In genomic region chr19:34189199-34189916, GRCh38 we compare ENCODE assay signal across 27 cellular contexts. TPM values are rescaled to one million over a fixed set of nuclear protein-coding genes. Genes with fewer than 3 reads are reported as not detected.
DNase-seq lines count a peak whose midpoint lies in the region; ATAC-seq and TF ChIP-seq lines count a peak whose summit lies in the region.
"Had no signal": no experiment of that assay in that cellular context is flagged by ENCODE, and none has a peak within 500 bp of the region (broad histone marks: within the 10 kb centered on the region; RNA-seq: fewer than 3 reads in every experiment).

No MANE protein-coding gene starts in this region.

- H3K36me3 ChIP-seq in DOHH2 (ENCODE audit: control insufficient read depth, low read length) = peaks cover 52% of the 10 kb centered on the region
- peaks cover 12% of the 10 kb centered on the region for H3K36me3 ChIP-seq in RWPE2 (ENCODE audit: low read depth)

- peaks cover 7 to 21% of the 10 kb centered on the region in 2 donors for H3K36me3 Mint-ChIP-seq in stimulated activated naive B cell treated with anti-CD40 and anti-IgM and Interleukin-4, amounts not matched to agents 10 μg/mL and 1 μg/mL and 100 μg/mL, for 72 hours

- peaks cover 42 to 83% of the 10 kb centered on the region in 2 donors for H3K4me1 Mint-ChIP-seq in stimulated activated naive B cell treated with anti-CD40 and anti-IgM and Interleukin-4, amounts not matched to agents 10 μg/mL and 1 μg/mL and 100 μg/mL, for 72 hours

- TF ChIP-seq CTCF in 22Rv1 (IDR thresholded peaks at IDR 0.05) (no peak), DOHH2 (IDR thresholded peaks at IDR 0.05; ENCODE audit: low read depth, low read length, poor library complexity, severe bottlenecking) (no peak), RWPE2 (IDR thresholded peaks at IDR 0.05; ENCODE audit: poor library complexity, severe bottlenecking) (no peak), fibroblast of villous mesenchyme (IDR thresholded peaks at IDR 0.05; ENCODE audit: insufficient read depth, low read depth, low read length) (no peak), omental fat pad (IDR thresholded peaks at IDR 0.05) (no peak)

- H3K4me3 Mint-ChIP-seq in stimulated activated naive B cell treated with anti-CD40 and anti-IgM and Interleukin-4, amounts not matched to agents 10 μg/mL and 1 μg/mL and 100 μg/mL, for 72 hours = no peak overlapping the region
- H3K4me3 Mint-ChIP-seq: activated naive CD4-positive, alpha-beta T cell treated with anti-CD3 and anti-CD28 coated beads for 36 hours; HFFc6; WTC11 had no signal

- DNase-seq in RWPE2 (ENCODE audit: low spot score) (no peak), fibroblast of villous mesenchyme (ENCODE audit: low read depth) (peak; percentile 66), omental fat pad (ENCODE audit: low spot score) (no peak), NCI-H2227 (lab: John Stamatoyannopoulos, UW; ENCODE audit: unreplicated experiment) (no peak), NCI-H1436 treated with DMSO at 0.1 percent for 48 hours (lab: John Stamatoyannopoulos, UW) (no peak)
- DNase-seq in stimulated activated naive B cell treated with anti-CD40 and anti-IgM and Interleukin-4, amounts not matched to agents 10 μg/mL and 1 μg/mL and 100 μg/mL, for 72 hours = no peak
- DNase-seq: activated CD4-positive, alpha-beta T cell treated with anti-CD3 and anti-CD28 coated beads, Interleukin-2, amount 50 U/mL, for 1 hour; activated naive CD4-positive, alpha-beta T cell treated with anti-CD3 and anti-CD28 coated beads for 36 hours; aorta; caudate nucleus; DMS 273 treated with DMSO at 0.1 percent for 48 hours; foreskin fibroblast; GDM1; HFFc6; KBM-7; NCI-H526 treated with DMSO at 0.1 percent for 48 hours; pancreas; stimulated activated CD4-positive, alpha-beta T cell treated with anti-CD3 and anti-CD28 coated beads, Interleukin-12 subunit alpha, Interleukin-12 subunit beta, amount 100 ng/mL, for 4 hours; stimulated activated CD4-positive, alpha-beta T cell treated with anti-CD3 and anti-CD28 coated beads, Interleukin-4, amount 100 ng/mL, for 24 hours; stimulated activated naive CD4-positive, alpha-beta T cell treated with Interleukin-2 at 50 U/mL for 16 hours; T1000 had no signal

- H3K27me3 ChIP-seq in DOHH2 (ENCODE audit: control insufficient read depth, low read length) (no peaks in the 10 kb centered on the region), RWPE2 (ENCODE audit: insufficient read depth, poor library complexity, severe bottlenecking) (no peaks in the 10 kb centered on the region)
- H3K27me3 ChIP-seq: pancreas had no signal

- H3K4me3 ChIP-seq in DOHH2 (ENCODE audit: low read length) = peak overlapping the region; percentile 22
- H3K4me3 ChIP-seq in RWPE2 (ENCODE audit: severe bottlenecking) = no peak overlapping the region
- no peak overlapping the region for H3K4me3 ChIP-seq in fibroblast of villous mesenchyme (ENCODE audit: low read depth, low read length)
- H3K4me3 ChIP-seq: pancreas had no signal

- H3K9me2 ChIP-seq in DOHH2 (replicated peaks; ENCODE audit: control insufficient read depth, low read length) = no peaks in the 10 kb centered on the region

- H3K4me2 ChIP-seq in DOHH2 (ENCODE audit: low read length) = peak overlapping the region; percentile 68

- ATAC-seq in RWPE2 (ENCODE audit: low read depth) (peak; percentile 38; the same call in 2 of the 3 replicates), omental fat pad (ENCODE audit: low FRiP score) (no peak)
- ATAC-seq in stimulated activated naive B cell treated with anti-CD40 and anti-IgM and Interleukin-4, amounts not matched to agents 10 μg/mL and 1 μg/mL and 100 μg/mL, for 72 hours (replicated peaks) = no peak
- ATAC-seq: WTC11 had no signal

- H3F3A ChIP-seq in DOHH2 (ENCODE audit: control insufficient read depth, insufficient read depth) = peaks cover 17% of the 10 kb centered on the region

- H3K4me1 ChIP-seq in DOHH2 (ENCODE audit: control insufficient read depth, low read length) (peaks cover 100% of the 10 kb centered on the region), RWPE2 (ENCODE audit: insufficient read depth, poor library complexity, severe bottlenecking) (no peaks in the 10 kb centered on the region)

- H3K27ac ChIP-seq in 22Rv1 (0 out of 2 replicates have a peak overlapping the region, but pooled peaks have one; percentile 3), DOHH2 (ENCODE audit: low read depth, low read length) (peak overlapping the region; percentile 13; the same call in 1 of the 2 replicates), RWPE2 (ENCODE audit: poor library complexity, severe bottlenecking) (no peak overlapping the region)
- H3K27ac ChIP-seq: C4-2B, epithelial cell of prostate, pancreas, RWPE1 had no signal

- peaks cover 100% of the 10 kb centered on the region for H3K79me2 ChIP-seq in DOHH2 (ENCODE audit: control insufficient read depth, low read length)

- H3K9me3 Mint-ChIP-seq in stimulated activated naive B cell treated with anti-CD40 and anti-IgM and Interleukin-4, amounts not matched to agents 10 μg/mL and 1 μg/mL and 100 μg/mL, for 72 hours = no peaks in the 10 kb centered on the region
- H3K9me3 Mint-ChIP-seq: activated naive CD4-positive, alpha-beta T cell treated with anti-CD3 and anti-CD28 coated beads for 36 hours; HFFc6; WTC11 had no signal

- H4K20me1 ChIP-seq in DOHH2 (ENCODE audit: control insufficient read depth, insufficient read depth, low read depth, low read length) = peaks cover 44% of the 10 kb centered on the region

- H3K9me3 ChIP-seq in DOHH2 (ENCODE audit: control insufficient read depth, insufficient read depth, low read length) (no peaks in the 10 kb centered on the region), RWPE2 (ENCODE audit: severe bottlenecking) (no peaks in the 10 kb centered on the region)
- H3K9me3 ChIP-seq: pancreas had no signal

- H3K27ac Mint-ChIP-seq in stimulated activated naive B cell treated with anti-CD40 and anti-IgM and Interleukin-4, amounts not matched to agents 10 μg/mL and 1 μg/mL and 100 μg/mL, for 72 hours = no peak overlapping the region
- H3K27ac Mint-ChIP-seq: activated naive CD4-positive, alpha-beta T cell treated with anti-CD3 and anti-CD28 coated beads for 36 hours; HFFc6 had no signal

- H3K27me3 Mint-ChIP-seq in stimulated activated naive B cell treated with anti-CD40 and anti-IgM and Interleukin-4, amounts not matched to agents 10 μg/mL and 1 μg/mL and 100 μg/mL, for 72 hours = no peaks in the 10 kb centered on the region

RNA-seq across cellular contexts. Expression of gene LSM14A, which starts 17.1 kb away (rescaled TPM):
- total RNA-seq in fibroblast of villous mesenchyme (72.1 and 74.1 TPM in 2 replicates), omental fat pad (100 to 1,000 TPM in 1 of 4 donors, 10 to 100 TPM in 3; 63.0 to 128 (median 93.1) TPM)
